In genomic region chr3:17510265-17510664, GRCh38 we compare ENCODE assay signal across 25 cellular contexts.
"Had no signal": no experiment of that assay in that cellular context is flagged by ENCODE, and none has a peak within 500 bp of the region (broad histone marks: within the 10 kb centered on the region; RNA-seq: fewer than 3 reads in every experiment).

No MANE protein-coding gene starts in this region.

- ATAC-seq: effector memory CD8-positive, alpha-beta T cell; esophagus mucosa; foreskin keratinocyte; gastroesophageal sphincter; heart left ventricle; left cardiac atrium; left lung; left ventricle myocardium superior; lower lobe of right lung; mucosa of descending colon; naive thymus-derived CD8-positive, alpha-beta T cell had no signal

- FAIRE-seq: endometrium, frontal cortex, keratinocyte had no signal

- H3K79me2 ChIP-seq: hepatocyte had no signal

- H3K36me3 ChIP-seq: colonic mucosa, gastroesophageal sphincter, heart left ventricle, left lung, lower lobe of right lung had no signal

- H3K4me2 ChIP-seq: hepatocyte had no signal

- H3K27me3 ChIP-seq: colonic mucosa, foreskin keratinocyte, gastroesophageal sphincter, heart left ventricle, hepatocyte, left lung had no signal

- DNase-seq: colonic mucosa; cortex of kidney; effector CD8-positive, alpha-beta T cell; effector memory CD8-positive, alpha-beta T cell; endodermal cell; erythroblast; foreskin keratinocyte; heart left ventricle; hypothalamus; immature natural killer cell; left cardiac atrium; left lung; left ventricle myocardium superior; lower lobe of right lung; mesenchymal stem cell; mucosa of descending colon; naive B cell; naive thymus-derived CD8-positive, alpha-beta T cell had no signal

- H3K9me3 ChIP-seq: colonic mucosa, gastroesophageal sphincter, heart left ventricle, left lung, lower lobe of right lung, mucosa of descending colon had no signal

- H3K4me1 ChIP-seq: colonic mucosa, gastroesophageal sphincter, left lung had no signal

- H3K27ac ChIP-seq: colonic mucosa, epithelial cell of prostate, foreskin keratinocyte, gastroesophageal sphincter, heart left ventricle, hepatocyte, left lung, lower lobe of right lung had no signal

- H3K4me3 ChIP-seq: colonic mucosa, gastroesophageal sphincter, heart left ventricle, hepatocyte, left lung, lower lobe of right lung, mucosa of descending colon had no signal

- H2AFZ ChIP-seq: hepatocyte had no signal
